ENCODE assay signal across 18 cellular contexts in genomic region chr1:241902376-241903067, GRCh38. TPM values are rescaled to one million over a fixed set of nuclear protein-coding genes. Genes with fewer than 3 reads are reported as not detected.
A peak's percentile ranks its signal among the peaks of the same experiment; 100 is the strongest.
DNase-seq lines count a peak whose midpoint lies in the region; ATAC-seq and TF ChIP-seq lines count a peak whose summit lies in the region.
"Had no signal": no experiment of that assay in that cellular context is flagged by ENCODE, and none has a peak within 500 bp of the region (broad histone marks: within the 10 kb centered on the region; RNA-seq: fewer than 3 reads in every experiment).

No MANE protein-coding gene starts in this region.

- no peak overlapping the region for H3K18ac ChIP-seq in trophoblast cell (ENCODE audit: low read length)

- H2AK5ac ChIP-seq in trophoblast cell (ENCODE audit: low read length): no peak overlapping the region

- no peak overlapping the region for H4K12ac ChIP-seq in trophoblast cell (ENCODE audit: low read depth, low read length)

- TF ChIP-seq CTCF in foreskin fibroblast (IDR thresholded peaks at IDR 0.05; ENCODE audit: low read depth, low read length): no peak

- H3K27ac ChIP-seq in trophoblast cell (ENCODE audit: low read depth, low read length): no peak overlapping the region
- H3K27ac ChIP-seq: SJSA1, upper lobe of left lung had no signal

- no CpG with 5 or more reads among the region's 5 CpGs for WGBS in trophoblast cell (ENCODE audit: extremely low coverage, insufficient coverage, insufficient read length)

- no peak overlapping the region for H3K9ac ChIP-seq in trophoblast cell (ENCODE audit: low read length)

- H3K4me3 ChIP-seq in foreskin fibroblast (ENCODE audit: low read depth in 1 of 2, low read length in 2 of 2) (no peak overlapping the region), trophoblast cell (ENCODE audit: low read depth, low read length) (no peak overlapping the region)
- H3K4me3 ChIP-seq: SJSA1, upper lobe of left lung had no signal

- H2BK12ac ChIP-seq in trophoblast cell (ENCODE audit: low read length): no peak overlapping the region

- no peaks in the 10 kb centered on the region for H3K36me3 ChIP-seq in trophoblast cell (ENCODE audit: control insufficient read depth in 1 of 2, insufficient read depth in 2 of 2, low read length in 2 of 2)
- H3K36me3 ChIP-seq: SJSA1, upper lobe of left lung had no signal

- no peak overlapping the region for H4K91ac ChIP-seq in trophoblast cell (ENCODE audit: low read depth, low read length)

- no peaks in the 10 kb centered on the region for H3K27me3 ChIP-seq in trophoblast cell (ENCODE audit: insufficient read depth, low read length)
- H3K27me3 ChIP-seq: SJSA1, upper lobe of left lung had no signal

- H3K4ac ChIP-seq in trophoblast cell (ENCODE audit: low read depth, low read length): no peak overlapping the region

- H3K23ac ChIP-seq in trophoblast cell (ENCODE audit: low read length): no peak overlapping the region

- no peak overlapping the region for H2BK5ac ChIP-seq in trophoblast cell (ENCODE audit: low read depth, low read length, poor library complexity)

- H2AFZ ChIP-seq in trophoblast cell (ENCODE audit: insufficient read depth, low read length, poor library complexity): no peak overlapping the region

- H3K9me3 ChIP-seq in trophoblast cell (ENCODE audit: insufficient read depth, low read depth, low read length): no peaks in the 10 kb centered on the region
- H3K9me3 ChIP-seq: SJSA1, upper lobe of left lung had no signal

- H3K4me2 ChIP-seq in trophoblast cell (ENCODE audit: low read length): no peak overlapping the region

- no peaks in the 10 kb centered on the region for H3K79me1 ChIP-seq in trophoblast cell (ENCODE audit: low read length)

- peaks cover 0 to 4% of the 10 kb centered on the region in 2 experiments for H3K4me1 ChIP-seq in trophoblast cell (ENCODE audit: control insufficient read depth in 1 of 2, insufficient read depth in 2 of 2, low read length in 2 of 2)
- H3K4me1 ChIP-seq: SJSA1, upper lobe of left lung had no signal

- no peaks in the 10 kb centered on the region for H3K79me2 ChIP-seq in trophoblast cell (ENCODE audit: control insufficient read depth, insufficient read depth, low read length, poor library complexity)

- H2BK120ac ChIP-seq in trophoblast cell (ENCODE audit: insufficient read depth, low read length, poor library complexity): no peak overlapping the region

- DNase-seq in EH (ENCODE audit: low read depth) (peak; percentile 45), NCI-H69 (lab: John Stamatoyannopoulos, UW) (peak; percentile 21), foreskin fibroblast (peak; percentile 16 to 56), trophoblast cell (peak; percentile 41 to 58), NCI-H1048 (lab: John Stamatoyannopoulos, UW) (no peak), T-helper 1 cell (no peak)
- DNase-seq: activated CD4-positive, alpha-beta T cell treated with anti-CD3 and anti-CD28 coated beads, Interleukin-2, amount 10 ng/mL, durations not matched to agents 24 days and 14 days; amygdala; foreskin melanocyte; GF-D8; left cardiac atrium; NCI-H1417; NCI-H748 treated with DMSO at 0.1 percent for 48 hours; right cardiac atrium; stimulated activated naive CD8-positive, alpha-beta T cell treated with anti-CD3 and anti-CD28 coated beads, Interleukin-15, Interleukin-2, amounts not matched to agents 100 U/mL and 50 U/mL, for 24 hours; upper lobe of left lung had no signal

- ATAC-seq in activated CD4-positive, CD25-positive, alpha-beta regulatory T cell treated with anti-CD3 and anti-CD28 coated beads, Interleukin-2, amount 50 U/mL, for 24 hours: no peak
- ATAC-seq: left cardiac atrium; right cardiac atrium; stimulated activated naive CD8-positive, alpha-beta T cell treated with anti-CD3 and anti-CD28 coated beads, Interleukin-15, Interleukin-2, amounts not matched to agents 100 U/mL and 50 U/mL, for 24 hours had no signal

- no peak overlapping the region for H4K8ac ChIP-seq in trophoblast cell (ENCODE audit: low read depth, low read length)

- H3K14ac ChIP-seq in trophoblast cell (ENCODE audit: low read length): no peak overlapping the region

RNA-seq across cellular contexts. Expression of gene EXO1, which starts 54.5 kb away (rescaled TPM):
- polyA plus RNA-seq in trophoblast cell (2013): 38.1 and 40.0 TPM in 2 replicates

RNA-seq across cellular contexts. Expression of gene BECN2, which starts 55.0 kb away (rescaled TPM):
- polyA plus RNA-seq in trophoblast cell (2013): not detected in 2 replicates
- polyA plus RNA-seq: right cardiac atrium had no signal

Comparison
In these comparisons a context has a peak if more than half of its experiments do, and no peak if none do; other contexts are left out.
1. DNase-seq: peak in EH (single experiment), NCI-H69 (single experiment), foreskin fibroblast (2 of 2) and trophoblast cell (2 of 2); none in NCI-H1048 (single experiment) and T-helper 1 cell (0 of 5).